9 cellular contexts compared by ENCODE assay signal in genomic region chr17:7173687-7174602, GRCh38. TPM values are rescaled to one million over a fixed set of nuclear protein-coding genes. Genes with fewer than 3 reads are reported as not detected.
DNase-seq lines count a peak whose midpoint lies in the region; ATAC-seq and TF ChIP-seq lines count a peak whose summit lies in the region.
"Had no signal": no experiment of that assay in that cellular context is flagged by ENCODE, and none has a peak within 500 bp of the region (broad histone marks: within the 10 kb centered on the region; RNA-seq: fewer than 3 reads in every experiment).

No MANE protein-coding gene starts in this region.

- peak; percentile 27 for DNase-seq in A673 (ENCODE audit: low spot score)
- peak; percentile 15 for DNase-seq in LHCN-M2 (ENCODE audit: low read depth)
- peak in 1 of 2 donors; percentile 49 for DNase-seq in activated naive CD4-positive, alpha-beta T cell treated with anti-CD3 and anti-CD28 coated beads, Interleukin-2, amount 50 U/mL, for 72 hours (ENCODE audit: low spot score in 2 of 2)
- DNase-seq in stimulated activated CD4-positive, alpha-beta T cell treated with anti-CD3 and anti-CD28 coated beads, Interleukin-12 subunit alpha, Interleukin-12 subunit beta, amount 100 ng/mL, for 4 hours, result peak; percentile 33
- DNase-seq in hippocampal formation (lab: John Stamatoyannopoulos, UW), result no peak
- DNase-seq in NCI-H526 treated with DMSO at 0.1 percent for 48 hours (lab: John Stamatoyannopoulos, UW), result no peak
- DNase-seq in DMS114 treated with DMSO at 0.1 percent for 48 hours (lab: John Stamatoyannopoulos, UW; ENCODE audit: unreplicated experiment), result no peak

- H3K27me3 ChIP-seq in A673 (replicated peaks; ENCODE audit: insufficient read depth, low read depth, low read length, poor library complexity) (no peaks in the 10 kb centered on the region), iPS-20b (ENCODE audit: insufficient read depth, low read length) (peaks cover 52% of the 10 kb centered on the region)

- H3K9me3 Mint-ChIP-seq in activated naive CD4-positive, alpha-beta T cell treated with anti-CD3 and anti-CD28 coated beads, Interleukin-2, amount 50 U/mL, for 72 hours, result no peaks in the 10 kb centered on the region

- CTCF ChIA-PET in A673 (lab: Charles Lee), result no interaction called here

- no peak for TF ChIP-seq CTCF in A673 (conservative IDR thresholded peaks at IDR 0.05; ENCODE audit: low read depth, low read length)

- peak; percentile 72 to 74 for ATAC-seq in activated naive CD4-positive, alpha-beta T cell treated with anti-CD3 and anti-CD28 coated beads, Interleukin-2, amount 50 U/mL, for 72 hours

- H3K9me3 ChIP-seq in A673 (ENCODE audit: low read depth, low read length, poor library complexity, severe bottlenecking), result no peaks in the 10 kb centered on the region
- peaks cover 2% of the 10 kb centered on the region for H3K9me3 ChIP-seq in iPS-20b (ENCODE audit: insufficient read depth, low read depth, low read length)

- POLR2A ChIA-PET in A673 (lab: Charles Lee; ENCODE audit: low non-redundant PET), result no interaction called here

- intact Hi-C loops in A673 (cut with micrococcal nuclease; ENCODE audit: unreplicated experiment), result loop anchor here (5.0 kb wide), 1 partner anchor 37 kb away; no protein-coding TSS in a partner anchor

- no peak overlapping the region for H3K27ac ChIP-seq in A673 (ENCODE audit: low read depth, low read length, poor library complexity, severe bottlenecking)
- no peak overlapping the region for H3K27ac ChIP-seq in iPS-20b (ENCODE audit: low read length)

- H3K9ac ChIP-seq in iPS-20b (ENCODE audit: low read depth, low read length), result no peak overlapping the region

- H3K36me3 Mint-ChIP-seq in activated naive CD4-positive, alpha-beta T cell treated with anti-CD3 and anti-CD28 coated beads, Interleukin-2, amount 50 U/mL, for 72 hours, result no peaks in the 10 kb centered on the region

- no peak overlapping the region for H3K27ac Mint-ChIP-seq in activated naive CD4-positive, alpha-beta T cell treated with anti-CD3 and anti-CD28 coated beads, Interleukin-2, amount 50 U/mL, for 72 hours

- peaks cover 8% of the 10 kb centered on the region for H3K4me1 ChIP-seq in A673 (ENCODE audit: insufficient read depth, low read length, poor library complexity, severe bottlenecking)
- no peaks in the 10 kb centered on the region for H3K4me1 ChIP-seq in iPS-20b (ENCODE audit: insufficient read depth, low read length)

- H3K4me3 ChIP-seq in A673 (ENCODE audit: low read depth, low read length, poor library complexity, severe bottlenecking), result no peak overlapping the region
- H3K4me3 ChIP-seq in iPS-20b (ENCODE audit: low read length), result peak overlapping the region; percentile 39; the same call in 1 of the 2 replicates

- no TSS peak for BruUV-seq in A673 (replicated peaks; lab: Mats Ljungman, UMichigan)

- H3K36me3 ChIP-seq in A673 (ENCODE audit: insufficient read depth, low read length, poor library complexity, severe bottlenecking) (no peaks in the 10 kb centered on the region), iPS-20b (ENCODE audit: insufficient read depth, low read depth, low read length) (no peaks in the 10 kb centered on the region)

RNA-seq across cellular contexts. Expression of gene ASGR1, which starts 5.2 kb away (rescaled TPM):
- 6.1 and 8.0 TPM in 2 replicates for total RNA-seq in A673 (2021)
- 0.29 and 1.4 TPM in 2 replicates for total RNA-seq in LHCN-M2 (2014; rRNA removed)
- polyA plus RNA-seq in LHCN-M2 (2012), result 0.68 TPM
- 1 to 10 TPM; 2.0 to 3.9 TPM for total RNA-seq in activated naive CD4-positive, alpha-beta T cell treated with anti-CD3 and anti-CD28 coated beads, Interleukin-2, amount 50 U/mL, for 72 hours

RNA-seq across cellular contexts. Expression of gene DLG4, which starts 45.7 kb away (rescaled TPM):
- total RNA-seq in A673 (2021), result 74.7 and 86.6 TPM in 2 replicates
- total RNA-seq in LHCN-M2 (2014; rRNA removed), result 16.6 and 17.3 TPM in 2 replicates
- 20.3 TPM for polyA plus RNA-seq in LHCN-M2 (2012)
- total RNA-seq in activated naive CD4-positive, alpha-beta T cell treated with anti-CD3 and anti-CD28 coated beads, Interleukin-2, amount 50 U/mL, for 72 hours, result 10 to 100 TPM; 20.1 to 27.1 TPM

RNA-seq across cellular contexts. Expression of gene ACADVL, which starts 45.8 kb away (rescaled TPM):
- 425 and 509 TPM in 2 replicates for total RNA-seq in A673 (2021)
- 485 and 564 TPM in 2 replicates for total RNA-seq in LHCN-M2 (2014; rRNA removed)
- 380 TPM for polyA plus RNA-seq in LHCN-M2 (2012)
- total RNA-seq in activated naive CD4-positive, alpha-beta T cell treated with anti-CD3 and anti-CD28 coated beads, Interleukin-2, amount 50 U/mL, for 72 hours, result 100 to 1,000 TPM; 360 to 445 TPM

RNA-seq across cellular contexts. Expression of gene ASGR2, which starts 59.3 kb away (rescaled TPM):
- total RNA-seq in A673 (2021) (not detected in 2 replicates), LHCN-M2 (2014; rRNA removed) (not detected in 2 replicates)
- not detected for polyA plus RNA-seq in LHCN-M2 (2012)
- total RNA-seq in activated naive CD4-positive, alpha-beta T cell treated with anti-CD3 and anti-CD28 coated beads, Interleukin-2, amount 50 U/mL, for 72 hours, result not detected
- total RNA-seq: Daoy had no signal

Comparison
In these comparisons a context has a peak if more than half of its experiments do, and no peak if none do; other contexts are left out.
1. DNase-seq: peak in A673 (single experiment), LHCN-M2 (single experiment) and stimulated activated CD4-positive, alpha-beta T cell treated with anti-CD3 and anti-CD28 coated beads, Interleukin-12 subunit alpha, Interleukin-12 subunit beta, amount 100 ng/mL, for 4 hours (single experiment); none in hippocampal formation (0 of 2), NCI-H526 treated with DMSO at 0.1 percent for 48 hours (single experiment) and DMS114 treated with DMSO at 0.1 percent for 48 hours (single experiment).